In the genomic region with DNA sequence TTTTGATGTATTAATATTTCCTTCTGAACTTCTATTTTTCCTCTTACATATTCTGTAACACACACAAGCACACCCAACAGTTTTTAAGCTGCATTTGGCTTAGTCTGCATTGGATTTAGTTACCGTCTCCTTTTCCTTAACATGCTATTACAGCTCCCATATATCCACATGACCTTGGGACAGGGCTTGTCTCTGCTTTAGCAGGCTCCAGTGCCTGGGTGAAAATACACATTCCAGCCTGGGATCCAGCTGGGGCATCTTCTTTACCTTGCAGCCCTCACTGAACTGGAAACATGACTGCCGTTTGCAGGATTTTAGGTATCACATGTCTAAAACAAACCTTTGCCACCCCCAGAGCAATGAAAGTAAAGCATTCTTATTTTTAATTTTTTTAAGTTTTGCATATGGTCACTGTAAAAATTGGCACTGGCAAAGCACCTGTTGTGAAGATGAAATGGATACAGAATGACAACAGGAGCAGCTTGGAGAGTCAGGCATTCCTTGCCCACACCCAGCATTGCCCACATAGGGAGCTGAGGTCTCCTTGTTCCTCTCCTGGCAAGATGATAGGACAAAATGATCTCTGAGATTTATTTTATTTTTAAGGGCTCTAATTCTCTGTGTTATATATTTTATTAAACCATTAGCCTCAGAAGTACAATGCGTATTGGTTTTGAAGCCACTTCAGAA, we compare ENCODE assay signal across 2 cellular contexts.
TF ChIP-seq lines count a peak whose summit lies in the region.

No MANE protein-coding gene starts in this region.

TF ChIP-seq in liver, 16 proteins besides CTCF, POLR2A, EP300 and RAD21:
- TF ChIP-seq, protein P1, sequence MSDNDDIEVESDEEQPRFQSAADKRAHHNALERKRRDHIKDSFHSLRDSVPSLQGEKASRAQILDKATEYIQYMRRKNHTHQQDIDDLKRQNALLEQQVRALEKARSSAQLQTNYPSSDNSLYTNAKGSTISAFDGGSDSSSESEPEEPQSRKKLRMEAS (IDR thresholded peaks at IDR 0.05): no peak
- no peak for TF ChIP-seq FOXA1 (IDR thresholded peaks at IDR 0.05)
- no peak for TF ChIP-seq HNF4A (conservative IDR thresholded peaks at IDR 0.05)
- TF ChIP-seq TAF1 (conservative IDR thresholded peaks at IDR 0.05): no peak
- TF ChIP-seq JUND (IDR thresholded peaks at IDR 0.05): no peak
- TF ChIP-seq, protein P2, sequence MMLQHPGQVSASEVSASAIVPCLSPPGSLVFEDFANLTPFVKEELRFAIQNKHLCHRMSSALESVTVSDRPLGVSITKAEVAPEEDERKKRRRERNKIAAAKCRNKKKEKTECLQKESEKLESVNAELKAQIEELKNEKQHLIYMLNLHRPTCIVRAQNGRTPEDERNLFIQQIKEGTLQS (IDR thresholded peaks at IDR 0.05): no peak
- TF ChIP-seq, protein P3, sequence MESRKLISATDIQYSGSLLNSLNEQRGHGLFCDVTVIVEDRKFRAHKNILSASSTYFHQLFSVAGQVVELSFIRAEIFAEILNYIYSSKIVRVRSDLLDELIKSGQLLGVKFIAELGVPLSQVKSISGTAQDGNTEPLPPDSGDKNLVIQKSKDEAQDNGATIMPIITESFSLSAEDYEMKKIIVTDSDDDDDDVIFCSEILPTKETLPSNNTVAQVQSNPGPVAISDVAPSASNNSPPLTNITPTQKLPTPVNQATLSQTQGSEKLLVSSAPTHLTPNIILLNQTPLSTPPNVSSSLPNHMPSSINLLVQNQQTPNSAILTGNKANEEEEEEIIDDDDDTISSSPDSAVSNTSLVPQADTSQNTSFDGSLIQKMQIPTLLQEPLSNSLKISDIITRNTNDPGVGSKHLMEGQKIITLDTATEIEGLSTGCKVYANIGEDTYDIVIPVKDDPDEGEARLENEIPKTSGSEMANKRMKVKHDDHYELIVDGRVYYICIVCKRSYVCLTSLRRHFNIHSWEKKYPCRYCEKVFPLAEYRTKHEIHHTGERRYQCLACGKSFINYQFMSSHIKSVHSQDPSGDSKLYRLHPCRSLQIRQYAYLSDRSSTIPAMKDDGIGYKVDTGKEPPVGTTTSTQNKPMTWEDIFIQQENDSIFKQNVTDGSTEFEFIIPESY (IDR thresholded peaks at IDR 0.05): no peak
- no peak for TF ChIP-seq EGR1 (IDR thresholded peaks at IDR 0.05; ENCODE audit: low read depth in 2 of 2)
- no peak for TF ChIP-seq FOXA2 (IDR thresholded peaks at IDR 0.05)
- no peak for TF ChIP-seq RXRA (IDR thresholded peaks at IDR 0.05)
- TF ChIP-seq, protein P4, sequence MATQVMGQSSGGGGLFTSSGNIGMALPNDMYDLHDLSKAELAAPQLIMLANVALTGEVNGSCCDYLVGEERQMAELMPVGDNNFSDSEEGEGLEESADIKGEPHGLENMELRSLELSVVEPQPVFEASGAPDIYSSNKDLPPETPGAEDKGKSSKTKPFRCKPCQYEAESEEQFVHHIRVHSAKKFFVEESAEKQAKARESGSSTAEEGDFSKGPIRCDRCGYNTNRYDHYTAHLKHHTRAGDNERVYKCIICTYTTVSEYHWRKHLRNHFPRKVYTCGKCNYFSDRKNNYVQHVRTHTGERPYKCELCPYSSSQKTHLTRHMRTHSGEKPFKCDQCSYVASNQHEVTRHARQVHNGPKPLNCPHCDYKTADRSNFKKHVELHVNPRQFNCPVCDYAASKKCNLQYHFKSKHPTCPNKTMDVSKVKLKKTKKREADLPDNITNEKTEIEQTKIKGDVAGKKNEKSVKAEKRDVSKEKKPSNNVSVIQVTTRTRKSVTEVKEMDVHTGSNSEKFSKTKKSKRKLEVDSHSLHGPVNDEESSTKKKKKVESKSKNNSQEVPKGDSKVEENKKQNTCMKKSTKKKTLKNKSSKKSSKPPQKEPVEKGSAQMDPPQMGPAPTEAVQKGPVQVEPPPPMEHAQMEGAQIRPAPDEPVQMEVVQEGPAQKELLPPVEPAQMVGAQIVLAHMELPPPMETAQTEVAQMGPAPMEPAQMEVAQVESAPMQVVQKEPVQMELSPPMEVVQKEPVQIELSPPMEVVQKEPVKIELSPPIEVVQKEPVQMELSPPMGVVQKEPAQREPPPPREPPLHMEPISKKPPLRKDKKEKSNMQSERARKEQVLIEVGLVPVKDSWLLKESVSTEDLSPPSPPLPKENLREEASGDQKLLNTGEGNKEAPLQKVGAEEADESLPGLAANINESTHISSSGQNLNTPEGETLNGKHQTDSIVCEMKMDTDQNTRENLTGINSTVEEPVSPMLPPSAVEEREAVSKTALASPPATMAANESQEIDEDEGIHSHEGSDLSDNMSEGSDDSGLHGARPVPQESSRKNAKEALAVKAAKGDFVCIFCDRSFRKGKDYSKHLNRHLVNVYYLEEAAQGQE (IDR thresholded peaks at IDR 0.05): no peak

TF ChIP-seq in HepG2, 621 proteins besides CTCF, POLR2A, EP300 and RAD21:
- TF ChIP-seq PHF20 (CRISPR knock-in tag; IDR thresholded peaks at IDR 0.05): no peak
- TF ChIP-seq, protein P5, sequence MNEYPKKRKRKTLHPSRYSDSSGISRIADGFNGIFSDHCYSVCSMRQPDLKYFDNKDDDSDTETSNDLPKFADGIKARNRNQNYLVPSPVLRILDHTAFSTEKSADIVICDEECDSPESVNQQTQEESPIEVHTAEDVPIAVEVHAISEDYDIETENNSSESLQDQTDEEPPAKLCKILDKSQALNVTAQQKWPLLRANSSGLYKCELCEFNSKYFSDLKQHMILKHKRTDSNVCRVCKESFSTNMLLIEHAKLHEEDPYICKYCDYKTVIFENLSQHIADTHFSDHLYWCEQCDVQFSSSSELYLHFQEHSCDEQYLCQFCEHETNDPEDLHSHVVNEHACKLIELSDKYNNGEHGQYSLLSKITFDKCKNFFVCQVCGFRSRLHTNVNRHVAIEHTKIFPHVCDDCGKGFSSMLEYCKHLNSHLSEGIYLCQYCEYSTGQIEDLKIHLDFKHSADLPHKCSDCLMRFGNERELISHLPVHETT (CRISPR knock-in tag; conservative IDR thresholded peaks at IDR 0.05): no peak
- TF ChIP-seq, protein P6, sequence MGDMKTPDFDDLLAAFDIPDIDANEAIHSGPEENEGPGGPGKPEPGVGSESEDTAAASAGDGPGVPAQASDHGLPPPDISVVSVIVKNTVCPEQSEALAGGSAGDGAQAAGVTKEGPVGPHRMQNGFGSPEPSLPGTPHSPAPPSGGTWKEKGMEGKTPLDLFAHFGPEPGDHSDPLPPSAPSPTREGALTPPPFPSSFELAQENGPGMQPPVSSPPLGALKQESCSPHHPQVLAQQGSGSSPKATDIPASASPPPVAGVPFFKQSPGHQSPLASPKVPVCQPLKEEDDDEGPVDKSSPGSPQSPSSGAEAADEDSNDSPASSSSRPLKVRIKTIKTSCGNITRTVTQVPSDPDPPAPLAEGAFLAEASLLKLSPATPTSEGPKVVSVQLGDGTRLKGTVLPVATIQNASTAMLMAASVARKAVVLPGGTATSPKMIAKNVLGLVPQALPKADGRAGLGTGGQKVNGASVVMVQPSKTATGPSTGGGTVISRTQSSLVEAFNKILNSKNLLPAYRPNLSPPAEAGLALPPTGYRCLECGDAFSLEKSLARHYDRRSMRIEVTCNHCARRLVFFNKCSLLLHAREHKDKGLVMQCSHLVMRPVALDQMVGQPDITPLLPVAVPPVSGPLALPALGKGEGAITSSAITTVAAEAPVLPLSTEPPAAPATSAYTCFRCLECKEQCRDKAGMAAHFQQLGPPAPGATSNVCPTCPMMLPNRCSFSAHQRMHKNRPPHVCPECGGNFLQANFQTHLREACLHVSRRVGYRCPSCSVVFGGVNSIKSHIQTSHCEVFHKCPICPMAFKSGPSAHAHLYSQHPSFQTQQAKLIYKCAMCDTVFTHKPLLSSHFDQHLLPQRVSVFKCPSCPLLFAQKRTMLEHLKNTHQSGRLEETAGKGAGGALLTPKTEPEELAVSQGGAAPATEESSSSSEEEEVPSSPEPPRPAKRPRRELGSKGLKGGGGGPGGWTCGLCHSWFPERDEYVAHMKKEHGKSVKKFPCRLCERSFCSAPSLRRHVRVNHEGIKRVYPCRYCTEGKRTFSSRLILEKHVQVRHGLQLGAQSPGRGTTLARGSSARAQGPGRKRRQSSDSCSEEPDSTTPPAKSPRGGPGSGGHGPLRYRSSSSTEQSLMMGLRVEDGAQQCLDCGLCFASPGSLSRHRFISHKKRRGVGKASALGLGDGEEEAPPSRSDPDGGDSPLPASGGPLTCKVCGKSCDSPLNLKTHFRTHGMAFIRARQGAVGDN (CRISPR knock-in tag; IDR thresholded peaks at IDR 0.05): no peak
- no peak for TF ChIP-seq ZNF205 (CRISPR knock-in tag; IDR thresholded peaks at IDR 0.05)
- no peak for TF ChIP-seq BCL6 (CRISPR knock-in tag; IDR thresholded peaks at IDR 0.05)
- no peak for TF ChIP-seq ZNF660 (CRISPR knock-in tag; IDR thresholded peaks at IDR 0.05; ENCODE audit: borderline replicate concordance, low read depth)
- no peak for TF ChIP-seq ZFP82 (CRISPR knock-in tag; IDR thresholded peaks at IDR 0.05; ENCODE audit: borderline replicate concordance)
- no peak for TF ChIP-seq ZFP62 (CRISPR knock-in tag; IDR thresholded peaks at IDR 0.05)
- TF ChIP-seq MXI1 (IDR thresholded peaks at IDR 0.05; ENCODE audit: borderline replicate concordance, low read depth, low read length): no peak
- no peak for TF ChIP-seq TEAD3 (CRISPR knock-in tag; optimal IDR thresholded peaks at IDR 0.05; ENCODE audit: borderline replicate concordance)
- no peak for TF ChIP-seq ZNF564 (CRISPR knock-in tag; IDR thresholded peaks at IDR 0.05)
- TF ChIP-seq MBNL3 (CRISPR knock-in tag; conservative IDR thresholded peaks at IDR 0.05): no peak
- no peak for TF ChIP-seq ZNF781 (CRISPR knock-in tag; IDR thresholded peaks at IDR 0.05; ENCODE audit: borderline replicate concordance, not compliant biosample characterization)
- TF ChIP-seq, protein P7, sequence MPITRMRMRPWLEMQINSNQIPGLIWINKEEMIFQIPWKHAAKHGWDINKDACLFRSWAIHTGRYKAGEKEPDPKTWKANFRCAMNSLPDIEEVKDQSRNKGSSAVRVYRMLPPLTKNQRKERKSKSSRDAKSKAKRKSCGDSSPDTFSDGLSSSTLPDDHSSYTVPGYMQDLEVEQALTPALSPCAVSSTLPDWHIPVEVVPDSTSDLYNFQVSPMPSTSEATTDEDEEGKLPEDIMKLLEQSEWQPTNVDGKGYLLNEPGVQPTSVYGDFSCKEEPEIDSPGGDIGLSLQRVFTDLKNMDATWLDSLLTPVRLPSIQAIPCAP (CRISPR knock-in tag; IDR thresholded peaks at IDR 0.05; ENCODE audit: low read depth): no peak
- TF ChIP-seq ZNF780A (CRISPR knock-in tag; IDR thresholded peaks at IDR 0.05): no peak
- TF ChIP-seq ZNF143 (CRISPR knock-in tag; IDR thresholded peaks at IDR 0.05): no peak
- TF ChIP-seq ATF1 (CRISPR knock-in tag; IDR thresholded peaks at IDR 0.05): no peak
- no peak for TF ChIP-seq PPARG (CRISPR knock-in tag; conservative IDR thresholded peaks at IDR 0.05)
- no peak for TF ChIP-seq ZNF230 (CRISPR knock-in tag; IDR thresholded peaks at IDR 0.05)
- no peak for TF ChIP-seq ZNF678 (CRISPR knock-in tag; IDR thresholded peaks at IDR 0.05)
